In the genomic region with DNA sequence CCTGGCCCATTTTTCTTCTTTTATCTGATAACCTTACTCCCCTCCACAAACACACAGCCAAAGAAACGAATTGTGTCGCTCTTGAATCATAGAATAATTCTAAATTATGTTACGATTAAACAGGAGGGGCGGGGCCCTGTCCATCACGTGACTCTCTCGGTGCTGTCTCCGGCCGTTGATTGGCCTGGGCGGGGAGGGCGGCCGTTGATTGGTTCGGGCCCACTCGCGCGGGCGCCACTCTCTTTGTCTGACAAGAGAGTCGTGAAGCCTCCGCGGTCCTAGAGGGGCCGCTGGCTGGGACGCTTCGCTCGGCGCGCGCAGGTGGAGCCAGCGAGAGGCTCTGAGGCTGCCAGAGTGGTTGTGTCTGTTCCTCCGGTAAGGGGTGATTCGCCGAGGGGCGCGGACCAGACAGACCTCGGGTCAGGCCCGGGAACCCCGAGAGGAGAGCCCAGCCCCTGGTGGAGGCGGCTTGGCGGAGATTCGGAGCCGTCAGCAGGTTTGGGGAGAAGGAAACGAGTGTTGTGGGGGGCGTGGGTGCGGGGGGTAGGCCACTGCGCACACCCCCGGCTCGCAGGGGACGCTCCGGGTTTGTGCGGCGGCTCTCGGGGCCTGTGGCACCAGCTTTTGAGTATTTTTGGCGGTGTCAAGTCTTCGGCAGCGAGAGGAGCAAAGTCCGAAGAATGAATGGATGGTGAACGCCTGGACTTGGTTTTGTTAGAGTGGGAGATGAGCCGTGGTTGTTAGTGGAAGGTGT, we compare ENCODE assay signal across 1 cellular context.
A peak's percentile ranks its signal among the peaks of the same experiment; 100 is the strongest.
TF ChIP-seq lines count a peak whose summit lies in the region.

A gene (plus strand): TSS at position 330 of the 754 bp plus-strand sequence. CDS start 3,567 bp downstream, outside the sequence.

TF ChIP-seq in WTC11, 78 proteins besides CTCF, POLR2A, EP300 and RAD21 (continued from another document and continues in another):
- TF ChIP-seq, protein P1, sequence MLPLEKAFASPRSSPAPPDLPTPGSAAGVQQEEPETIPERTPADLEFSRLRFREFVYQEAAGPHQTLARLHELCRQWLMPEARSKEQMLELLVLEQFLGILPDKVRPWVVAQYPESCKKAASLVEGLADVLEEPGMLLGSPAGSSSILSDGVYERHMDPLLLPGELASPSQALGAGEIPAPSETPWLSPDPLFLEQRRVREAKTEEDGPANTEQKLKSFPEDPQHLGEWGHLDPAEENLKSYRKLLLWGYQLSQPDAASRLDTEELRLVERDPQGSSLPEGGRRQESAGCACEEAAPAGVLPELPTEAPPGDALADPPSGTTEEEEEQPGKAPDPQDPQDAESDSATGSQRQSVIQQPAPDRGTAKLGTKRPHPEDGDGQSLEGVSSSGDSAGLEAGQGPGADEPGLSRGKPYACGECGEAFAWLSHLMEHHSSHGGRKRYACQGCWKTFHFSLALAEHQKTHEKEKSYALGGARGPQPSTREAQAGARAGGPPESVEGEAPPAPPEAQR (CRISPR knock-in tag; IDR thresholded peaks at IDR 0.05) = no peak
- no peak for TF ChIP-seq OVOL2 (CRISPR knock-in tag; IDR thresholded peaks at IDR 0.05; ENCODE audit: borderline replicate concordance)
- TF ChIP-seq NFATC4 (CRISPR knock-in tag; IDR thresholded peaks at IDR 0.05) = no peak
- TF ChIP-seq ZNF138 (CRISPR knock-in tag; conservative IDR thresholded peaks at IDR 0.05) = no peak
- TF ChIP-seq, protein P2, sequence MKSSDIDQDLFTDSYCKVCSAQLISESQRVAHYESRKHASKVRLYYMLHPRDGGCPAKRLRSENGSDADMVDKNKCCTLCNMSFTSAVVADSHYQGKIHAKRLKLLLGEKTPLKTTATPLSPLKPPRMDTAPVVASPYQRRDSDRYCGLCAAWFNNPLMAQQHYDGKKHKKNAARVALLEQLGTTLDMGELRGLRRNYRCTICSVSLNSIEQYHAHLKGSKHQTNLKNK (CRISPR knock-in tag; IDR thresholded peaks at IDR 0.05) = no peak
- TF ChIP-seq, protein P3, sequence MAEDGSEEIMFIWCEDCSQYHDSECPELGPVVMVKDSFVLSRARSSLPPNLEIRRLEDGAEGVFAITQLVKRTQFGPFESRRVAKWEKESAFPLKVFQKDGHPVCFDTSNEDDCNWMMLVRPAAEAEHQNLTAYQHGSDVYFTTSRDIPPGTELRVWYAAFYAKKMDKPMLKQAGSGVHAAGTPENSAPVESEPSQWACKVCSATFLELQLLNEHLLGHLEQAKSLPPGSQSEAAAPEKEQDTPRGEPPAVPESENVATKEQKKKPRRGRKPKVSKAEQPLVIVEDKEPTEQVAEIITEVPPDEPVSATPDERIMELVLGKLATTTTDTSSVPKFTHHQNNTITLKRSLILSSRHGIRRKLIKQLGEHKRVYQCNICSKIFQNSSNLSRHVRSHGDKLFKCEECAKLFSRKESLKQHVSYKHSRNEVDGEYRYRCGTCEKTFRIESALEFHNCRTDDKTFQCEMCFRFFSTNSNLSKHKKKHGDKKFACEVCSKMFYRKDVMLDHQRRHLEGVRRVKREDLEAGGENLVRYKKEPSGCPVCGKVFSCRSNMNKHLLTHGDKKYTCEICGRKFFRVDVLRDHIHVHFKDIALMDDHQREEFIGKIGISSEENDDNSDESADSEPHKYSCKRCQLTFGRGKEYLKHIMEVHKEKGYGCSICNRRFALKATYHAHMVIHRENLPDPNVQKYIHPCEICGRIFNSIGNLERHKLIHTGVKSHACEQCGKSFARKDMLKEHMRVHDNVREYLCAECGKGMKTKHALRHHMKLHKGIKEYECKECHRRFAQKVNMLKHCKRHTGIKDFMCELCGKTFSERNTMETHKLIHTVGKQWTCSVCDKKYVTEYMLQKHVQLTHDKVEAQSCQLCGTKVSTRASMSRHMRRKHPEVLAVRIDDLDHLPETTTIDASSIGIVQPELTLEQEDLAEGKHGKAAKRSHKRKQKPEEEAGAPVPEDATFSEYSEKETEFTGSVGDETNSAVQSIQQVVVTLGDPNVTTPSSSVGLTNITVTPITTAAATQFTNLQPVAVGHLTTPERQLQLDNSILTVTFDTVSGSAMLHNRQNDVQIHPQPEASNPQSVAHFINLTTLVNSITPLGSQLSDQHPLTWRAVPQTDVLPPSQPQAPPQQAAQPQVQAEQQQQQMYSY (CRISPR knock-in tag; IDR thresholded peaks at IDR 0.05) = no peak
- TF ChIP-seq, protein P4, sequence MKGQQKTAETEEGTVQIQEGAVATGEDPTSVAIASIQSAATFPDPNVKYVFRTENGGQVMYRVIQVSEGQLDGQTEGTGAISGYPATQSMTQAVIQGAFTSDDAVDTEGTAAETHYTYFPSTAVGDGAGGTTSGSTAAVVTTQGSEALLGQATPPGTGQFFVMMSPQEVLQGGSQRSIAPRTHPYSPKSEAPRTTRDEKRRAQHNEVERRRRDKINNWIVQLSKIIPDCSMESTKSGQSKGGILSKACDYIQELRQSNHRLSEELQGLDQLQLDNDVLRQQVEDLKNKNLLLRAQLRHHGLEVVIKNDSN (CRISPR knock-in tag; IDR thresholded peaks at IDR 0.05) = peak; percentile 97
- TF ChIP-seq, protein P5, sequence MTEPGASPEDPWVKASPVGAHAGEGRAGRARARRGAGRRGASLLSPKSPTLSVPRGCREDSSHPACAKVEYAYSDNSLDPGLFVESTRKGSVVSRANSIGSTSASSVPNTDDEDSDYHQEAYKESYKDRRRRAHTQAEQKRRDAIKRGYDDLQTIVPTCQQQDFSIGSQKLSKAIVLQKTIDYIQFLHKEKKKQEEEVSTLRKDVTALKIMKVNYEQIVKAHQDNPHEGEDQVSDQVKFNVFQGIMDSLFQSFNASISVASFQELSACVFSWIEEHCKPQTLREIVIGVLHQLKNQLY (CRISPR knock-in tag; IDR thresholded peaks at IDR 0.05) = no peak
- TF ChIP-seq, protein P6, sequence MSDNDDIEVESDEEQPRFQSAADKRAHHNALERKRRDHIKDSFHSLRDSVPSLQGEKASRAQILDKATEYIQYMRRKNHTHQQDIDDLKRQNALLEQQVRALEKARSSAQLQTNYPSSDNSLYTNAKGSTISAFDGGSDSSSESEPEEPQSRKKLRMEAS (CRISPR knock-in tag; IDR thresholded peaks at IDR 0.05) = peak; percentile 59; the same call in 1 of the 2 replicates
- TF ChIP-seq, protein P7, sequence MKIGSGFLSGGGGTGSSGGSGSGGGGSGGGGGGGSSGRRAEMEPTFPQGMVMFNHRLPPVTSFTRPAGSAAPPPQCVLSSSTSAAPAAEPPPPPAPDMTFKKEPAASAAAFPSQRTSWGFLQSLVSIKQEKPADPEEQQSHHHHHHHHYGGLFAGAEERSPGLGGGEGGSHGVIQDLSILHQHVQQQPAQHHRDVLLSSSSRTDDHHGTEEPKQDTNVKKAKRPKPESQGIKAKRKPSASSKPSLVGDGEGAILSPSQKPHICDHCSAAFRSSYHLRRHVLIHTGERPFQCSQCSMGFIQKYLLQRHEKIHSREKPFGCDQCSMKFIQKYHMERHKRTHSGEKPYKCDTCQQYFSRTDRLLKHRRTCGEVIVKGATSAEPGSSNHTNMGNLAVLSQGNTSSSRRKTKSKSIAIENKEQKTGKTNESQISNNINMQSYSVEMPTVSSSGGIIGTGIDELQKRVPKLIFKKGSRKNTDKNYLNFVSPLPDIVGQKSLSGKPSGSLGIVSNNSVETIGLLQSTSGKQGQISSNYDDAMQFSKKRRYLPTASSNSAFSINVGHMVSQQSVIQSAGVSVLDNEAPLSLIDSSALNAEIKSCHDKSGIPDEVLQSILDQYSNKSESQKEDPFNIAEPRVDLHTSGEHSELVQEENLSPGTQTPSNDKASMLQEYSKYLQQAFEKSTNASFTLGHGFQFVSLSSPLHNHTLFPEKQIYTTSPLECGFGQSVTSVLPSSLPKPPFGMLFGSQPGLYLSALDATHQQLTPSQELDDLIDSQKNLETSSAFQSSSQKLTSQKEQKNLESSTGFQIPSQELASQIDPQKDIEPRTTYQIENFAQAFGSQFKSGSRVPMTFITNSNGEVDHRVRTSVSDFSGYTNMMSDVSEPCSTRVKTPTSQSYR (CRISPR knock-in tag; IDR thresholded peaks at IDR 0.05) = 0 out of 2 replicates have a peak, but pooled peaks have one; percentile 30
- TF ChIP-seq GTF2I (CRISPR knock-in tag; conservative IDR thresholded peaks at IDR 0.05) = no peak
- TF ChIP-seq, protein P8, sequence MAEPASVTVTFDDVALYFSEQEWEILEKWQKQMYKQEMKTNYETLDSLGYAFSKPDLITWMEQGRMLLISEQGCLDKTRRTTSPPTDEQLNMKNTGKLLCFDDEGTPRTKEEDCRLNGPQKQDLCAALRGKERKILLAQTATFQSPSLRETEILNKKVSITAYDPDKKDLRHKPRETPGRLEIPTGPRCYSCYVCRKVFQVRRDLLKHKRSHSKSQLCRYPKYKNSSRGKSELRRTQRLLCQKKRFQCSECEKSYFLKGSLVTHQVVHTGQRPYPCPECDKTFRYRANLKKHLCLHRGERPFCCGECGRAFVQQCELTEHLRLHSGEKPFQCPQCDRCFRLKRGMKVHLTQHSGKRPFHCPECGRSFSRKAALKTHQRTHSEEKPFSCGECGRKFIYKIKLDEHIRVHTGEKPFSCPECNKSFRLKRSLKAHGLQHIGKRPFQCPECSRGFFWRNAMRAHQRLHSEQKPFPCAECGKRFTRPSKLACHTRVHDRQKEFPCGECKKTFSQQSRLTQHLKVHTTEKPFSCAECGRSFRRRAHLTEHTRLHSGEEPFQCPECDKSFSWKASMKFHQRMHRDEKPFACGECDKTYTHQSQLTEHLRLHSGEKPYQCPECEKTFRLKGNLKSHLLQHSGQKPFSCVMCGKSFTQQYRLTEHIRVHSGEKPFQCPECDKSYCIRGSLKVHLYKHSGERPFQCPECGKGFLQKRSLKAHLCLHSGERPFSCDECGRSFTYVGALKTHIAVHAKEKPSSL (CRISPR knock-in tag; conservative IDR thresholded peaks at IDR 0.05) = no peak
- TF ChIP-seq, protein P9, sequence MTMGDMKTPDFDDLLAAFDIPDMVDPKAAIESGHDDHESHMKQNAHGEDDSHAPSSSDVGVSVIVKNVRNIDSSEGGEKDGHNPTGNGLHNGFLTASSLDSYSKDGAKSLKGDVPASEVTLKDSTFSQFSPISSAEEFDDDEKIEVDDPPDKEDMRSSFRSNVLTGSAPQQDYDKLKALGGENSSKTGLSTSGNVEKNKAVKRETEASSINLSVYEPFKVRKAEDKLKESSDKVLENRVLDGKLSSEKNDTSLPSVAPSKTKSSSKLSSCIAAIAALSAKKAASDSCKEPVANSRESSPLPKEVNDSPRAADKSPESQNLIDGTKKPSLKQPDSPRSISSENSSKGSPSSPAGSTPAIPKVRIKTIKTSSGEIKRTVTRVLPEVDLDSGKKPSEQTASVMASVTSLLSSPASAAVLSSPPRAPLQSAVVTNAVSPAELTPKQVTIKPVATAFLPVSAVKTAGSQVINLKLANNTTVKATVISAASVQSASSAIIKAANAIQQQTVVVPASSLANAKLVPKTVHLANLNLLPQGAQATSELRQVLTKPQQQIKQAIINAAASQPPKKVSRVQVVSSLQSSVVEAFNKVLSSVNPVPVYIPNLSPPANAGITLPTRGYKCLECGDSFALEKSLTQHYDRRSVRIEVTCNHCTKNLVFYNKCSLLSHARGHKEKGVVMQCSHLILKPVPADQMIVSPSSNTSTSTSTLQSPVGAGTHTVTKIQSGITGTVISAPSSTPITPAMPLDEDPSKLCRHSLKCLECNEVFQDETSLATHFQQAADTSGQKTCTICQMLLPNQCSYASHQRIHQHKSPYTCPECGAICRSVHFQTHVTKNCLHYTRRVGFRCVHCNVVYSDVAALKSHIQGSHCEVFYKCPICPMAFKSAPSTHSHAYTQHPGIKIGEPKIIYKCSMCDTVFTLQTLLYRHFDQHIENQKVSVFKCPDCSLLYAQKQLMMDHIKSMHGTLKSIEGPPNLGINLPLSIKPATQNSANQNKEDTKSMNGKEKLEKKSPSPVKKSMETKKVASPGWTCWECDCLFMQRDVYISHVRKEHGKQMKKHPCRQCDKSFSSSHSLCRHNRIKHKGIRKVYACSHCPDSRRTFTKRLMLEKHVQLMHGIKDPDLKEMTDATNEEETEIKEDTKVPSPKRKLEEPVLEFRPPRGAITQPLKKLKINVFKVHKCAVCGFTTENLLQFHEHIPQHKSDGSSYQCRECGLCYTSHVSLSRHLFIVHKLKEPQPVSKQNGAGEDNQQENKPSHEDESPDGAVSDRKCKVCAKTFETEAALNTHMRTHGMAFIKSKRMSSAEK (CRISPR knock-in tag; IDR thresholded peaks at IDR 0.05; ENCODE audit: borderline replicate concordance) = no peak
- no peak for TF ChIP-seq EMX1 (CRISPR knock-in tag; IDR thresholded peaks at IDR 0.05)
- TF ChIP-seq ESRRA (CRISPR knock-in tag; IDR thresholded peaks at IDR 0.05; ENCODE audit: borderline replicate concordance) = no peak
- no peak for TF ChIP-seq TEAD4 (CRISPR knock-in tag; IDR thresholded peaks at IDR 0.05)
- TF ChIP-seq, protein P10, sequence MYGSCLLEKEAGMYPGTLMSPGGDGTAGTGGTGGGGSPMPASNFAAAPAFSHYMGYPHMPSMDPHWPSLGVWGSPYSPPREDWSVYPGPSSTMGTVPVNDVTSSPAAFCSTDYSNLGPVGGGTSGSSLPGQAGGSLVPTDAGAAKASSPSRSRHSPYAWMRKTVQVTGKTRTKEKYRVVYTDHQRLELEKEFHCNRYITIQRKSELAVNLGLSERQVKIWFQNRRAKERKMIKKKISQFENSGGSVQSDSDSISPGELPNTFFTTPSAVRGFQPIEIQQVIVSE (CRISPR knock-in tag; IDR thresholded peaks at IDR 0.05; ENCODE audit: borderline replicate concordance) = no peak
- TF ChIP-seq PRRX2 (CRISPR knock-in tag; IDR thresholded peaks at IDR 0.05) = no peak
- TF ChIP-seq, protein P11, sequence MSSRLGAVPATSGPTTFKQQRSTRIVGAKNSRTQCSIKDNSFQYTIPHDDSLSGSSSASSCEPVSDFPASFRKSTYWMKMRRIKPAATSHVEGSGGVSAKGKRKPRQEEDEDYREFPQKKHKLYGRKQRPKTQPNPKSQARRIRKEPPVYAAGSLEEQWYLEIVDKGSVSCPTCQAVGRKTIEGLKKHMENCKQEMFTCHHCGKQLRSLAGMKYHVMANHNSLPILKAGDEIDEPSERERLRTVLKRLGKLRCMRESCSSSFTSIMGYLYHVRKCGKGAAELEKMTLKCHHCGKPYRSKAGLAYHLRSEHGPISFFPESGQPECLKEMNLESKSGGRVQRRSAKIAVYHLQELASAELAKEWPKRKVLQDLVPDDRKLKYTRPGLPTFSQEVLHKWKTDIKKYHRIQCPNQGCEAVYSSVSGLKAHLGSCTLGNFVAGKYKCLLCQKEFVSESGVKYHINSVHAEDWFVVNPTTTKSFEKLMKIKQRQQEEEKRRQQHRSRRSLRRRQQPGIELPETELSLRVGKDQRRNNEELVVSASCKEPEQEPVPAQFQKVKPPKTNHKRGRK (CRISPR knock-in tag; IDR thresholded peaks at IDR 0.05; ENCODE audit: borderline replicate concordance) = no peak
- 0 out of 2 replicates have a peak, but pooled peaks have one; percentile 24 for TF ChIP-seq ZNF232 (CRISPR knock-in tag; IDR thresholded peaks at IDR 0.05)
- TF ChIP-seq JUN (CRISPR knock-in tag; IDR thresholded peaks at IDR 0.05) = no peak
- TF ChIP-seq TEAD1 (CRISPR knock-in tag; IDR thresholded peaks at IDR 0.05) = no peak
- no peak for TF ChIP-seq KAT7 (CRISPR knock-in tag; IDR thresholded peaks at IDR 0.05; ENCODE audit: borderline replicate concordance)
- no peak for TF ChIP-seq IRF2 (CRISPR knock-in tag; IDR thresholded peaks at IDR 0.05; ENCODE audit: borderline replicate concordance, low read depth)
- TF ChIP-seq CBFB (CRISPR knock-in tag; IDR thresholded peaks at IDR 0.05; ENCODE audit: low read depth) = no peak
- TF ChIP-seq, protein P12, sequence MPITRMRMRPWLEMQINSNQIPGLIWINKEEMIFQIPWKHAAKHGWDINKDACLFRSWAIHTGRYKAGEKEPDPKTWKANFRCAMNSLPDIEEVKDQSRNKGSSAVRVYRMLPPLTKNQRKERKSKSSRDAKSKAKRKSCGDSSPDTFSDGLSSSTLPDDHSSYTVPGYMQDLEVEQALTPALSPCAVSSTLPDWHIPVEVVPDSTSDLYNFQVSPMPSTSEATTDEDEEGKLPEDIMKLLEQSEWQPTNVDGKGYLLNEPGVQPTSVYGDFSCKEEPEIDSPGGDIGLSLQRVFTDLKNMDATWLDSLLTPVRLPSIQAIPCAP (CRISPR knock-in tag; IDR thresholded peaks at IDR 0.05) = no peak
- no peak for TF ChIP-seq FOXJ3 (CRISPR knock-in tag; IDR thresholded peaks at IDR 0.05; ENCODE audit: borderline replicate concordance)
- TF ChIP-seq RORB (CRISPR knock-in tag; IDR thresholded peaks at IDR 0.05) = no peak
- no peak for TF ChIP-seq ZBTB21 (CRISPR knock-in tag; IDR thresholded peaks at IDR 0.05; ENCODE audit: borderline replicate concordance)
- no peak for TF ChIP-seq JAZF1 (CRISPR knock-in tag; IDR thresholded peaks at IDR 0.05)
- no peak for TF ChIP-seq NR3C1 (CRISPR knock-in tag; conservative IDR thresholded peaks at IDR 0.05; ENCODE audit: low read depth)
